ENCODE assay signal across 17 cellular contexts in genomic region chr3:190847423-190847822, GRCh38. TPM values are rescaled to one million over a fixed set of nuclear protein-coding genes. Genes with fewer than 3 reads are reported as not detected.
DNase-seq lines count a peak whose midpoint lies in the region; ATAC-seq and TF ChIP-seq lines count a peak whose summit lies in the region.
"Had no signal": no experiment of that assay in that cellular context is flagged by ENCODE, and none has a peak within 500 bp of the region (broad histone marks: within the 10 kb centered on the region; RNA-seq: fewer than 3 reads in every experiment).

No MANE protein-coding gene starts in this region.

- H3K4me3 ChIP-seq in OCI-LY7 (ENCODE audit: low read depth, low read length, poor library complexity, severe bottlenecking) (no peak overlapping the region), psoas muscle (no peak overlapping the region)
- H3K4me3 ChIP-seq: K562 had no signal

- no peak overlapping the region for H3K27ac ChIP-seq in OCI-LY7 (ENCODE audit: low read depth, low read length, poor library complexity, severe bottlenecking)
- no peak overlapping the region for H3K27ac ChIP-seq in psoas muscle
- H3K27ac ChIP-seq: C4-2B, HL-60 had no signal

- intact Hi-C loops in OCI-LY7 (cut with micrococcal nuclease; ENCODE audit: unreplicated experiment), result no loop called here
- intact Hi-C loops in psoas muscle (cut with DNase I), result no loop called here

- POLR2A ChIA-PET in OCI-LY7 (lab: Charles Lee), result interaction anchor here (1.2 kb wide), 1 partner anchor 19 kb away, joined by 3 read pairs; no protein-coding TSS in a partner anchor

- no peaks in the 10 kb centered on the region for H4K20me1 ChIP-seq in OCI-LY7 (ENCODE audit: insufficient read depth, low read length)

- TF ChIP-seq CTCF in OCI-LY7 (conservative IDR thresholded peaks at IDR 0.05; ENCODE audit: low read length) (no peak), psoas muscle (IDR thresholded peaks at IDR 0.05) (no peak)

- H2AFZ ChIP-seq in OCI-LY7 (ENCODE audit: low read length), result no peak overlapping the region

- H3K4me1 ChIP-seq in OCI-LY7 (ENCODE audit: insufficient read depth, low read length, poor library complexity, severe bottlenecking), result no peaks in the 10 kb centered on the region
- H3K4me1 ChIP-seq in psoas muscle, result no peaks in the 10 kb centered on the region
- H3K4me1 ChIP-seq: BE2C had no signal

- no peak overlapping the region for H3K4me2 ChIP-seq in OCI-LY7 (ENCODE audit: low read length)

- no peaks in the 10 kb centered on the region for H3K27me3 ChIP-seq in psoas muscle (ENCODE audit: insufficient read depth in 3 of 3, low read length in 2 of 3)
- H3K27me3 ChIP-seq: BE2C had no signal

- BruUV-seq in OCI-LY7 (replicated peaks; lab: Mats Ljungman, UMichigan), result no TSS peak

- no peaks in the 10 kb centered on the region for H3K9me3 ChIP-seq in OCI-LY7 (ENCODE audit: low read length)
- H3K9me3 ChIP-seq in psoas muscle, result no peaks in the 10 kb centered on the region
- H3K9me3 ChIP-seq: BE2C had no signal

- ATAC-seq in HG03460 (IDR thresholded peaks at IDR 0.05; ENCODE audit: unreplicated experiment), result no peak
- no peak for ATAC-seq in psoas muscle
- ATAC-seq: CD8-positive, alpha-beta T cell; HCT116; K562 had no signal

- CTCF ChIA-PET in OCI-LY7 (lab: Charles Lee; ENCODE audit: unreplicated experiment), result no interaction called here

- no peaks in the 10 kb centered on the region for H3K79me2 ChIP-seq in OCI-LY7 (ENCODE audit: insufficient read depth, low read depth, low read length)

- DNase-seq in EH (ENCODE audit: low read depth), result peak; percentile 3
- DNase-seq in M059J (ENCODE audit: low read depth), result peak; percentile 9
- peak; percentile 10 for DNase-seq in iPS-NIHi11 (ENCODE audit: low spot score)
- peak; percentile 33 for DNase-seq in renal cortical epithelial cell (ENCODE audit: low read depth)
- DNase-seq in OCI-LY7 (ENCODE audit: low spot score), result no peak
- no peak for DNase-seq in psoas muscle
- DNase-seq: BE2C; CD8-positive, alpha-beta T cell; COR-L47; DMS153; DMS79 treated with DMSO at 0.1 percent for 48 hours had no signal

- no peaks in the 10 kb centered on the region for H3K9me2 ChIP-seq in OCI-LY7 (ENCODE audit: insufficient read depth, low read length)

- H3K36me3 ChIP-seq in OCI-LY7 (ENCODE audit: insufficient read depth, low read length) (no peaks in the 10 kb centered on the region), psoas muscle (ENCODE audit: insufficient read depth in 1 of 2, low read depth in 1 of 2) (no peaks in the 10 kb centered on the region)
- H3K36me3 ChIP-seq: BE2C had no signal

RNA-seq across cellular contexts. Expression of gene GMNC, which starts 15.1 kb away (rescaled TPM):
- 0.02 and 0.07 TPM in 2 replicates for total RNA-seq in M059J (2014; rRNA removed; shearing (Covaris generic))
- 1.5 TPM in 1 of 2 replicates, not detected in the other for total RNA-seq in renal cortical epithelial cell
- not detected in 2 replicates for total RNA-seq in OCI-LY7 (2014; rRNA removed; shearing (Covaris generic))
- total RNA-seq in OCI-LY7 (2022), result not detected in 2 replicates
- total RNA-seq in psoas muscle, result under 1 TPM in 2 of 4 donors, not detected in 2; 0.20 to 0.29 TPM
- under 1 TPM in 2 of 3 donors, not detected in 1; 0.03 to 0.30 TPM for polyA plus RNA-seq in psoas muscle
- total RNA-seq: CD8-positive, alpha-beta T cell; H4; K562 had no signal
- polyA plus RNA-seq: K562 had no signal

Comparison
In these comparisons a context has a peak if more than half of its experiments do, and no peak if none do; other contexts are left out.
1. DNase-seq: peak in EH (single experiment), M059J (single experiment), iPS-NIHi11 (single experiment) and renal cortical epithelial cell (single experiment); none in OCI-LY7 (single experiment) and psoas muscle (0 of 2).